ENCODE assay signal across 12 cellular contexts in the genomic region with DNA sequence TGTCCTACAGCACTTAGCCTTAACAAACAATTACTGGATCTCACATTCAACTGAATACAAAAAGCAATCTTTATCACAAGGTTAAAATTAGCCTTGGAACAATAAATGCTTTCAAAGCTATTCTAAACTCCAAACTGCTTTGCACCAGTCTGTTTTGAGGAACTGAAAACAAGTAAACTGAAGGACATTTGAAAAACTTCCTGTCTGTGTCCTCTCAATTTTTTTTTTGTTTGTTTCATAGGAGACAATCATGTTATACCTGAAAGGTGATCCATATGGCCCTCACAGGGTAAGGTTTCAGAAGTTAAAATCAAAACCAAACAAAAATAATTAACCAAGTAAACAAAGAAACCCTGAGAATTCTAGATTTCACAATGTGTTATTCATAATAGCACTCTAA.
A peak's percentile ranks its signal among the peaks of the same experiment; 100 is the strongest.
DNase-seq lines count a peak whose midpoint lies in the region; ATAC-seq and TF ChIP-seq lines count a peak whose summit lies in the region.
"Had no signal": no experiment of that assay in that cellular context is flagged by ENCODE, and none has a peak within 500 bp of the region (broad histone marks: within the 10 kb centered on the region; RNA-seq: fewer than 3 reads in every experiment).

No MANE protein-coding gene starts in this region.

- no peak overlapping the region for H3K4me2 ChIP-seq in PC-3 (ENCODE audit: low read length)
- H3K4me2 ChIP-seq: PC-9 had no signal

- H4K20me1 ChIP-seq in PC-3 (ENCODE audit: low read length) = no peaks in the 10 kb centered on the region

- intact Hi-C loops in activated CD4-positive, alpha-beta memory T cell treated with anti-CD3 and anti-CD28 coated beads for 36 hours (cut with micrococcal nuclease) = no loop called here
- intact Hi-C loops in PC-3 (cut with micrococcal nuclease) = no loop called here

- peak; percentile 18 for DNase-seq in GM13976 (ENCODE audit: low spot score)
- DNase-seq in RPMI8226 = peak; percentile 61
- DNase-seq in activated CD4-positive, alpha-beta memory T cell treated with anti-CD3 and anti-CD28 coated beads for 36 hours = no peak
- DNase-seq in HPDE6-E6E7 (ENCODE audit: extremely low spot score) = no peak
- DNase-seq in NCI-H146 treated with DMSO at 0.1 percent for 48 hours (lab: John Stamatoyannopoulos, UW; ENCODE audit: unreplicated experiment) = no peak
- no peak for DNase-seq in PC-3
- DNase-seq: cortex of kidney; PC-9; stimulated activated naive CD4-positive, alpha-beta T cell had no signal

- no peaks in the 10 kb centered on the region for H3K79me2 ChIP-seq in PC-3 (ENCODE audit: low read length)

- H2AFZ ChIP-seq in PC-3 (ENCODE audit: low read length) = no peak overlapping the region
- H2AFZ ChIP-seq: PC-9 had no signal

- peak; percentile 98 for ATAC-seq in GM19467 (IDR thresholded peaks at IDR 0.05; ENCODE audit: unreplicated experiment)
- ATAC-seq in HG03095 (IDR thresholded peaks at IDR 0.05; ENCODE audit: unreplicated experiment) = peak; percentile 88
- no peak for ATAC-seq in PC-3

- H3K4me1 Mint-ChIP-seq in activated CD4-positive, alpha-beta memory T cell treated with anti-CD3 and anti-CD28 coated beads for 36 hours (ENCODE audit: low read depth) = no peaks in the 10 kb centered on the region

- CTCF ChIA-PET in activated CD4-positive, alpha-beta memory T cell treated with anti-CD3 and anti-CD28 coated beads for 36 hours (lab: Charles Lee) = no interaction called here
- CTCF ChIA-PET in PC-3 (lab: Charles Lee) = no interaction called here

- no peaks in the 10 kb centered on the region for H3K9me2 ChIP-seq in PC-3 (replicated peaks; ENCODE audit: low read length)

- H3K9me3 Mint-ChIP-seq in activated CD4-positive, alpha-beta memory T cell treated with anti-CD3 and anti-CD28 coated beads for 36 hours = peaks cover 8% of the 10 kb centered on the region

- no peak overlapping the region for H3K4me3 ChIP-seq in PC-3 (ENCODE audit: low read length)
- H3K4me3 ChIP-seq: PC-9, prostate gland had no signal

- H3K36me3 Mint-ChIP-seq in activated CD4-positive, alpha-beta memory T cell treated with anti-CD3 and anti-CD28 coated beads for 36 hours = peaks cover 33% of the 10 kb centered on the region

- no peaks in the 10 kb centered on the region for H3F3A ChIP-seq in PC-3 (ENCODE audit: low read length, unreplicated experiment)

- no peaks in the 10 kb centered on the region for H3K27me3 ChIP-seq in PC-3 (ENCODE audit: low read length)

- H3K27me3 Mint-ChIP-seq in activated CD4-positive, alpha-beta memory T cell treated with anti-CD3 and anti-CD28 coated beads for 36 hours = no peaks in the 10 kb centered on the region

- H3K27ac ChIP-seq in PC-3 (ENCODE audit: low read length) = no peak overlapping the region
- H3K27ac ChIP-seq: PC-9, prostate gland had no signal

- H3K4me1 ChIP-seq in PC-3 (ENCODE audit: insufficient read depth, low read length) = no peaks in the 10 kb centered on the region
- H3K4me1 ChIP-seq: prostate gland had no signal

- POLR2A ChIA-PET in activated CD4-positive, alpha-beta memory T cell treated with anti-CD3 and anti-CD28 coated beads for 36 hours (lab: Charles Lee) = no interaction called here
- POLR2A ChIA-PET in PC-3 (lab: Charles Lee; ENCODE audit: unreplicated experiment) = no interaction called here

- H3K9ac ChIP-seq in PC-3 (ENCODE audit: low read length) = no peak overlapping the region

- no peaks in the 10 kb centered on the region for H3K36me3 ChIP-seq in PC-3 (ENCODE audit: low read depth, low read length)
- H3K36me3 ChIP-seq: prostate gland had no signal

- no peak overlapping the region for H3K27ac Mint-ChIP-seq in activated CD4-positive, alpha-beta memory T cell treated with anti-CD3 and anti-CD28 coated beads for 36 hours

- H3K4me3 Mint-ChIP-seq in activated CD4-positive, alpha-beta memory T cell treated with anti-CD3 and anti-CD28 coated beads for 36 hours = no peak overlapping the region

- no TSS peak for BruUV-seq in PC-3 (replicated peaks; lab: Mats Ljungman, UMichigan)

- H3K9me3 ChIP-seq in PC-3 (ENCODE audit: low read length) = 0 out of 2 replicates have a peak, but pooled peaks cover 3% of the 10 kb centered on the region
- H3K9me3 ChIP-seq: prostate gland had no signal

- TF ChIP-seq CTCF in GM13976 (IDR thresholded peaks at IDR 0.05; ENCODE audit: borderline replicate concordance, control extremely low read depth, extremely low read depth, insufficient read depth, missing control alignments) (no peak), PC-3 (conservative IDR thresholded peaks at IDR 0.05; ENCODE audit: low read depth, low read length) (no peak)

- in situ Hi-C loops in GM13976 (cut with MboI; ENCODE audit: low sequenced_read_pairs, unreplicated experiment) = no loop called here

Comparison
In these comparisons a context has a peak if more than half of its experiments do, and no peak if none do; other contexts are left out.
1. DNase-seq: peak in GM13976 (single experiment) and RPMI8226 (single experiment); none in activated CD4-positive, alpha-beta memory T cell treated with anti-CD3 and anti-CD28 coated beads for 36 hours (single experiment), HPDE6-E6E7 (single experiment), NCI-H146 treated with DMSO at 0.1 percent for 48 hours (single experiment) and PC-3 (single experiment).